In the genomic region with DNA sequence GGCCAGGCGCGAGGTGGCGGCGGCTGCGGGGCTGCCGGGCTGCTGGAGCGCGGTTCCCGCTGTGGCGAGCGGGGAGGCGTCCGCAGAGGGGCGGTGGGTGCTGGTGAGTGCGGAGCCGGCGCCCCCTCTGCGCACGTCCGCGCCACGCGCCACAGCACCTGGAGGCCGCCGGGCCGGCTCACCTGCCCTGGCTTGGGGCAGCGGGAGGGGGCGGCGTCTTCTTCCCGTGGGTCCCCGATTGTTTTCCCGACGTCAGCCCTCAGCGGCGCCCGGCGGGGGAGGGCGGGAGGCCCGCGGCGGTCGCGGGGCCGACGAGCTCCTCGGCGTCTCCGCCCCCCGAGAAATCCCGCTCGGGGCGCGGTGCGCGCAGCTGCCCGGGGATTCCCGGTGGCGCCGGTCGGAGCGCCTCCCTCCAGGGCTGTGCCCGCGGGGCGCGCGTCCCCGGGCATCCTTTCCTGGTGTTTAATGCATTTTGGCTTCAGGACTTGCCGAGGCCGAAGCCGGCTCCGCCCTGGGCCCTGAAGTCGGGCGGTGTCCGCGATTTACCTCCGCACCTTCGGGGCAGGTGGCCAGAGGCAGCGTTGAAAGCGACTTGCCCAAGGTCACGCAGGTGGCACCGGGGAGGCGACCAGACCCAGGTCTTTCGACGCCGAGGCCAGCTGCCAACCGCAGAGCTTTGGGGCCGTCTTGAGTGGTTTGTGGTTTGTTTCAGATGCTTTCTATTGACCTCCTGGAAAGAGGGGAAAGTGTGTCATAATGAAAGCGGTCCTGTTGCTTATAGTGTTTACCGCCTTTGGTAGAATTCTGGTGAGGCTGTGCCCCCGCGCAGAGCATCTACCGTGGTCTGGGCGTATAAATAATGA, we compare ENCODE assay signal across 8 cellular contexts. TPM values are rescaled to one million over a fixed set of nuclear protein-coding genes. Genes with fewer than 3 reads are reported as not detected.
A peak's percentile ranks its signal among the peaks of the same experiment; 100 is the strongest.
DNase-seq lines count a peak whose midpoint lies in the region; ATAC-seq and TF ChIP-seq lines count a peak whose summit lies in the region.

No MANE protein-coding gene starts in this region.

- TF ChIP-seq CTCF in SK-N-SH (IDR thresholded peaks at IDR 0.05) (no peak), heart left ventricle (IDR thresholded peaks at IDR 0.05) (no peak), type B pancreatic cell (conservative IDR thresholded peaks at IDR 0.05) (no peak)

- H3K4me2 ChIP-seq in SK-N-SH: peak overlapping the region; percentile 81

- H2AFZ ChIP-seq in SK-N-SH (ENCODE audit: low read depth): peak overlapping the region; percentile 83

- H3K36me3 Mint-ChIP-seq in type B pancreatic cell: peaks cover 10% of the 10 kb centered on the region

- WGBS in SK-N-SH (ENCODE audit: low lambda C conversion rate): 3% methylated on average over 21 of the region's 93 CpGs
- 0 to 1% (median 0%) methylated on average over 36 to 93 of the region's 93 CpGs for WGBS in heart left ventricle, 4 donors

- TF ChIP-seq EP300 in SK-N-SH (IDR thresholded peaks at IDR 0.05; ENCODE audit: borderline replicate concordance in 1 of 2, low read depth in 1 of 2, low read length in 1 of 2): no peak

- H3K4me1 ChIP-seq in SK-N-SH (ENCODE audit: control insufficient read depth in 1 of 2, insufficient read depth in 2 of 2, low read depth in 1 of 2, low read length in 1 of 2) (peaks cover 2 to 5% of the 10 kb centered on the region in 2 experiments; a peak in 3 of 4 replicates), adipocyte (ENCODE audit: control insufficient read depth, insufficient read depth, low read length) (peaks cover 15% of the 10 kb centered on the region), heart left ventricle (peaks cover 0 to 71% (median 40%) of the 10 kb centered on the region in 12 donors)

- DNase-seq in COLO668 (lab: John Stamatoyannopoulos, UW; ENCODE audit: unreplicated experiment): peak; percentile 84
- DNase-seq in SK-N-SH: peak; percentile 80
- DNase-seq in adipocyte (ENCODE audit: low read depth): peak; percentile 81
- peak; percentile 51 to 75 (median 64) for DNase-seq in heart left ventricle
- peak; percentile 28 to 93 (median 52) for DNase-seq in posterior cingulate gyrus
- DNase-seq in type B pancreatic cell (ENCODE audit: extremely low spot score, unreplicated experiment): peak; percentile 78

- peaks cover under 1% of the 10 kb centered on the region for H3K9me3 Mint-ChIP-seq in type B pancreatic cell

- H3K9ac ChIP-seq in SK-N-SH (peak overlapping the region; percentile 74), adipocyte (ENCODE audit: low read length) (peak overlapping the region; percentile 89)

- H3K9me3 ChIP-seq in SK-N-SH (no peaks in the 10 kb centered on the region; the same call in 1 of the 2 replicates), adipocyte (ENCODE audit: control insufficient read depth, low read length) (no peaks in the 10 kb centered on the region), heart left ventricle (no peaks in the 10 kb centered on the region)

- TF ChIP-seq RAD21 in SK-N-SH (IDR thresholded peaks at IDR 0.05; ENCODE audit: low read length): no peak

- H3K27ac ChIP-seq in SK-N-SH (ENCODE audit: low read depth in 2 of 2, low read length in 1 of 2) (peak overlapping the region; percentile 70 to 84), heart left ventricle (peak overlapping the region; percentile 94 to 99 (median 98))

- CTCF ChIA-PET in SK-N-SH (lab: Yijun Ruan, JAX): interaction anchor here (1.2 to 3.1 kb wide), 3 partner anchors 43 to 76 kb away, joined by 3 to 13 read pairs (median 6); no protein-coding TSS in a partner anchor

- intact Hi-C loops in heart left ventricle (cut with DNase I) (loop anchor here in 2 of 10 donors (1.0 to 10.0 kb wide), 4 partner anchors 34 to 610 kb away; a partner anchor contains a TSS), posterior cingulate gyrus (cut with DNase I) (loop anchor here (5.0 to 10.0 kb wide), 2 partner anchors 90 to 448 kb away; a partner anchor contains a TSS)

- peaks cover 0 to 7% of the 10 kb centered on the region in 2 experiments for H3K36me3 ChIP-seq in SK-N-SH (replicated peaks in 1 of 2; ENCODE audit: control insufficient read depth in 1 of 2, insufficient read depth in 2 of 2, low read length in 1 of 2)
- no peaks in the 10 kb centered on the region for H3K36me3 ChIP-seq in adipocyte (ENCODE audit: control insufficient read depth, insufficient read depth, low read length, severe bottlenecking)
- H3K36me3 ChIP-seq in heart left ventricle: no peaks in the 10 kb centered on the region

- no peaks in the 10 kb centered on the region for H3F3A ChIP-seq in SK-N-SH (replicated peaks; ENCODE audit: insufficient read depth)

- ATAC-seq in GM19455 (IDR thresholded peaks at IDR 0.05; ENCODE audit: unreplicated experiment) (peak; percentile 67), HG03558 (IDR thresholded peaks at IDR 0.05; ENCODE audit: extremely low read depth, unreplicated experiment) (peak; percentile 41), heart left ventricle (peak in 3 of 4 donors; percentile 10 to 48 (median 44))

- no peak for TF ChIP-seq POLR2A in heart left ventricle (IDR thresholded peaks at IDR 0.05)

- H3K27me3 Mint-ChIP-seq in type B pancreatic cell: no peaks in the 10 kb centered on the region

- H3K9me2 ChIP-seq in SK-N-SH: no peaks in the 10 kb centered on the region

- POLR2A ChIA-PET in SK-N-SH (lab: Yijun Ruan, JAX): no interaction called here

- H3K79me2 ChIP-seq in SK-N-SH (ENCODE audit: insufficient read depth): peaks cover 47% of the 10 kb centered on the region

- H3K4me3 ChIP-seq in SK-N-SH (ENCODE audit: low read depth in 2 of 2, low read length in 1 of 2) (peak overlapping the region; percentile 73 to 89), adipocyte (ENCODE audit: low read length) (peak overlapping the region; percentile 95), heart left ventricle (peak overlapping the region; percentile 68 to 95 (median 90))

- peaks cover 9% of the 10 kb centered on the region for H3K4me1 Mint-ChIP-seq in type B pancreatic cell (ENCODE audit: unreplicated experiment)

- H3K27ac Mint-ChIP-seq in type B pancreatic cell: peak overlapping the region; percentile 97

- no peaks in the 10 kb centered on the region for H3K27me3 ChIP-seq in SK-N-SH (ENCODE audit: insufficient read depth)
- H3K27me3 ChIP-seq in adipocyte (replicated peaks; ENCODE audit: control insufficient read depth, insufficient read depth, low read length): no peaks in the 10 kb centered on the region
- peaks cover 0 to 6% (median 0%) of the 10 kb centered on the region in 9 donors for H3K27me3 ChIP-seq in heart left ventricle

- H4K20me1 ChIP-seq in SK-N-SH (ENCODE audit: insufficient read depth): 0 out of 2 replicates have a peak, but pooled peaks cover 5% of the 10 kb centered on the region

- peak overlapping the region; percentile 93 for H3K4me3 Mint-ChIP-seq in type B pancreatic cell

TF ChIP-seq in SK-N-SH, 30 proteins besides CTCF, POLR2A, EP300 and RAD21 (continues in another document):
- TF ChIP-seq MEF2A (IDR thresholded peaks at IDR 0.05; ENCODE audit: borderline replicate concordance, low read depth) (no peak), JUND (IDR thresholded peaks at IDR 0.05) (no peak), TAF1 (IDR thresholded peaks at IDR 0.05; ENCODE audit: borderline replicate concordance, low read depth, low read length) (0 out of 2 replicates have a peak, but pooled peaks have one; percentile 7), GABPA (IDR thresholded peaks at IDR 0.05; ENCODE audit: low read depth) (no peak), TCF12 (IDR thresholded peaks at IDR 0.05) (peak; percentile 13; the same call in 1 of the 2 replicates), RFX5 (IDR thresholded peaks at IDR 0.05; ENCODE audit: low read length) (no peak)
- TF ChIP-seq, protein P1, sequence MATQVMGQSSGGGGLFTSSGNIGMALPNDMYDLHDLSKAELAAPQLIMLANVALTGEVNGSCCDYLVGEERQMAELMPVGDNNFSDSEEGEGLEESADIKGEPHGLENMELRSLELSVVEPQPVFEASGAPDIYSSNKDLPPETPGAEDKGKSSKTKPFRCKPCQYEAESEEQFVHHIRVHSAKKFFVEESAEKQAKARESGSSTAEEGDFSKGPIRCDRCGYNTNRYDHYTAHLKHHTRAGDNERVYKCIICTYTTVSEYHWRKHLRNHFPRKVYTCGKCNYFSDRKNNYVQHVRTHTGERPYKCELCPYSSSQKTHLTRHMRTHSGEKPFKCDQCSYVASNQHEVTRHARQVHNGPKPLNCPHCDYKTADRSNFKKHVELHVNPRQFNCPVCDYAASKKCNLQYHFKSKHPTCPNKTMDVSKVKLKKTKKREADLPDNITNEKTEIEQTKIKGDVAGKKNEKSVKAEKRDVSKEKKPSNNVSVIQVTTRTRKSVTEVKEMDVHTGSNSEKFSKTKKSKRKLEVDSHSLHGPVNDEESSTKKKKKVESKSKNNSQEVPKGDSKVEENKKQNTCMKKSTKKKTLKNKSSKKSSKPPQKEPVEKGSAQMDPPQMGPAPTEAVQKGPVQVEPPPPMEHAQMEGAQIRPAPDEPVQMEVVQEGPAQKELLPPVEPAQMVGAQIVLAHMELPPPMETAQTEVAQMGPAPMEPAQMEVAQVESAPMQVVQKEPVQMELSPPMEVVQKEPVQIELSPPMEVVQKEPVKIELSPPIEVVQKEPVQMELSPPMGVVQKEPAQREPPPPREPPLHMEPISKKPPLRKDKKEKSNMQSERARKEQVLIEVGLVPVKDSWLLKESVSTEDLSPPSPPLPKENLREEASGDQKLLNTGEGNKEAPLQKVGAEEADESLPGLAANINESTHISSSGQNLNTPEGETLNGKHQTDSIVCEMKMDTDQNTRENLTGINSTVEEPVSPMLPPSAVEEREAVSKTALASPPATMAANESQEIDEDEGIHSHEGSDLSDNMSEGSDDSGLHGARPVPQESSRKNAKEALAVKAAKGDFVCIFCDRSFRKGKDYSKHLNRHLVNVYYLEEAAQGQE (IDR thresholded peaks at IDR 0.05; ENCODE audit: low read depth, low read length): no peak
- TF ChIP-seq, protein P2, sequence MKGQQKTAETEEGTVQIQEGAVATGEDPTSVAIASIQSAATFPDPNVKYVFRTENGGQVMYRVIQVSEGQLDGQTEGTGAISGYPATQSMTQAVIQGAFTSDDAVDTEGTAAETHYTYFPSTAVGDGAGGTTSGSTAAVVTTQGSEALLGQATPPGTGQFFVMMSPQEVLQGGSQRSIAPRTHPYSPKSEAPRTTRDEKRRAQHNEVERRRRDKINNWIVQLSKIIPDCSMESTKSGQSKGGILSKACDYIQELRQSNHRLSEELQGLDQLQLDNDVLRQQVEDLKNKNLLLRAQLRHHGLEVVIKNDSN (IDR thresholded peaks at IDR 0.05; ENCODE audit: borderline replicate concordance, low read depth): no peak

RNA-seq across cellular contexts. Expression of a gene that starts 0.6 kb away (rescaled TPM):
- 8.4 and 10.6 TPM in 2 replicates for polyA plus RNA-seq in SK-N-SH (2012; rRNA removed)
- 10.7 and 11.2 TPM in 2 replicates for polyA plus RNA-seq in SK-N-SH (2012; cell fraction: cytosol; rRNA removed)
- 13.1 and 19.2 TPM in 2 replicates for polyA plus RNA-seq in SK-N-SH (2012; cell fraction: nucleus; rRNA removed)
- total RNA-seq in heart left ventricle: 10 to 100 TPM; 32.3 to 70.6 (median 44.7) TPM
- polyA plus RNA-seq in heart left ventricle: 10 to 100 TPM; 14.1 to 38.5 TPM
- total RNA-seq in type B pancreatic cell (ENCODE audit: low replicate concordance): 38.2 and 55.1 TPM in 2 replicates

Comparison
In these comparisons a context has a peak if more than half of its experiments do, and no peak if none do; other contexts are left out.
1. Peak in every context shown above with its lines: DNase-seq, ATAC-seq, H3K4me3 ChIP-seq and H3K27ac ChIP-seq.